ENCODE assay signal across 19 cellular contexts in the genomic region with DNA sequence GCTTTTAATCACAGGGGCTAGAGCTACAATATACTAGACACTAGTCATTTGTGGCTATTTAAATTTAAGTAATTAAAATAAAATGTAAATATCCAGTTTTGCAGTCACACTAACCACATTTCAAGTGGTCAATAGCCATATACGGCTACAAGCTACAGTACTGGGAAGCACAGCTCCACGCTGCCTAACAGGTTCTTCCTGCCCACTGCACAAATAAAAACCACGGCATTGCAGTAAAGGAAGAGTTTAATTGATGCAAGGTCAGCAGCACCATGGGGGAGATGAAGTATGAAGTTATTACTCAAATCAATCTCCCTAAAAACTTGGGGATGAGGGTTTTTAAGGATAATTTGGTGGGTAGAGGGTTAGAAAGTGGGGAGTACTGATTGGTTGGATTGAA.
"Had no signal": no experiment of that assay in that cellular context is flagged by ENCODE, and none has a peak within 500 bp of the region (broad histone marks: within the 10 kb centered on the region; RNA-seq: fewer than 3 reads in every experiment).

No MANE protein-coding gene starts in this region.

- H3K4me3 Mint-ChIP-seq: activated naive CD4-positive, alpha-beta T cell treated with anti-CD3 and anti-CD28 coated beads for 36 hours; activated T-cell treated with anti-CD3 and anti-CD28 coated beads, Interleukin-2, amount 50 U/mL, for 4 hours; endodermal cell; natural killer cell had no signal

- H3K4me3 ChIP-seq: body of pancreas, dorsolateral prefrontal cortex, lung, pancreas, right lobe of liver, stomach, upper lobe of left lung had no signal

- H3K36me3 Mint-ChIP-seq: natural killer cell had no signal

- H3K4me1 Mint-ChIP-seq: natural killer cell had no signal

- DNase-seq: activated CD4-positive, alpha-beta T cell treated with anti-CD3 and anti-CD28 coated beads, Interleukin-2, amount 50 U/mL, for 1 hour; activated CD8-positive, alpha-beta memory T cell treated with anti-CD3 and anti-CD28 coated beads, Interleukin-2, amount 50 U/mL, for 4 hours; activated naive CD4-positive, alpha-beta T cell treated with anti-CD3 and anti-CD28 coated beads for 36 hours; activated T-cell treated with anti-CD3 and anti-CD28 coated beads, Interleukin-2, amount 50 U/mL, for 4 hours; body of pancreas; caudate nucleus; dorsolateral prefrontal cortex; endodermal cell; erythroblast; natural killer cell; pancreas; right lobe of liver; small intestine; stimulated activated CD4-positive, alpha-beta T cell treated with anti-CD3 and anti-CD28 coated beads, Interleukin-15, amount 100 ng/mL, for 24 hours; stimulated activated CD4-positive, alpha-beta T cell treated with anti-CD3 and anti-CD28 coated beads, Interleukin-4, amount 100 ng/mL, for 1 hour; stomach; upper lobe of left lung had no signal

- H3K27me3 ChIP-seq: body of pancreas, dorsolateral prefrontal cortex, neutrophil, pancreas, right lobe of liver, stomach, upper lobe of left lung had no signal

- ATAC-seq: activated T-cell treated with anti-CD3 and anti-CD28 coated beads, Interleukin-2, amount 50 U/mL, for 4 hours; body of pancreas; natural killer cell; pancreas; right lobe of liver had no signal

- H3K27ac ChIP-seq: body of pancreas, dorsolateral prefrontal cortex, neutrophil, pancreas, right lobe of liver, stomach, upper lobe of left lung had no signal

- H3K27ac Mint-ChIP-seq: activated naive CD4-positive, alpha-beta T cell treated with anti-CD3 and anti-CD28 coated beads for 36 hours; endodermal cell; natural killer cell had no signal

- H3K9me3 Mint-ChIP-seq: endodermal cell had no signal

- H3K4me1 ChIP-seq: body of pancreas, pancreas, right lobe of liver, stomach, upper lobe of left lung had no signal

- H3K36me3 ChIP-seq: neutrophil, pancreas, right lobe of liver, stomach, upper lobe of left lung had no signal
